In the genomic region with DNA sequence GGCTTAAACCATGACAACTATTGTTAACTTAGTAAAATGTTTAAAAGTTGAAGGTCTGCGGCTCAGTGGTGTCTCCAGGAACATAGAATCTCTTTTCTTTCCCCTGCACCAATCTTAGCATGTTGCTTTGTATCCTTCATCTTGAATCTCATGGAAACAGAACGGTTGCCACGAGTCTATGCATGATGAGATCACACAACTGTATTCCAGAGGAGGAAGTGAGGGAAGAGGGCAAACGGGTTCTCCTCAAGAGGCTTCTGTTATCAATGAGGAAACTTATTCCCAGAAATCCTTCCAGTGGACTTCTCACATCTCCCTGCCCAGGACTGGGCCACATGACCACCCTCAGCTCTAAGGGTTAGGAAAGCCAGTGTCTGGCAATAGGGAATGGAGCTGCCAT, we compare ENCODE assay signal across 22 cellular contexts.
"Had no signal": no experiment of that assay in that cellular context is flagged by ENCODE, and none has a peak within 500 bp of the region (broad histone marks: within the 10 kb centered on the region; RNA-seq: fewer than 3 reads in every experiment).

No MANE protein-coding gene starts in this region.

- H3K27ac Mint-ChIP-seq: immature natural killer cell; stimulated activated effector memory CD8-positive, alpha-beta T cell treated with anti-CD3 and anti-CD28 coated beads, Interleukin-12 subunit alpha, Interleukin-12 subunit beta, amount 100 ng/mL, for 72 hours had no signal

- DNase-seq: cerebellar nuclear complex; dermis blood vessel endothelial cell; effector CD4-positive, alpha-beta T cell; heart right ventricle; immature natural killer cell; kidney; left colon; left ventricle myocardium superior; naive thymus-derived CD8-positive, alpha-beta T cell; psoas muscle; retina; right lobe of liver; stimulated activated CD4-positive, alpha-beta T cell treated with anti-CD3 and anti-CD28 coated beads, Interleukin-4, amount 100 ng/mL, for 1 hour; stimulated activated CD8-positive, alpha-beta memory T cell treated with anti-CD3 and anti-CD28 coated beads, Interleukin-4, amount 100 ng/mL, for 48 hours; stimulated activated naive CD8-positive, alpha-beta T cell treated with anti-CD3 and anti-CD28 coated beads, Interleukin-15, Interleukin-2, amounts not matched to agents 100 U/mL and 50 U/mL, for 24 hours; tibial artery; upper lobe of left lung; uterus had no signal

- H3K27ac ChIP-seq: psoas muscle, right lobe of liver, tibial artery, upper lobe of left lung, uterus had no signal

- FAIRE-seq: colon, frontal cortex, kidney had no signal

- H3K4me1 ChIP-seq: psoas muscle, right lobe of liver, tibial artery, uterus had no signal

- H3K9me3 ChIP-seq: heart right ventricle, psoas muscle, right lobe of liver, tibial artery, upper lobe of left lung, uterus had no signal

- H3K4me3 ChIP-seq: heart right ventricle, lung, psoas muscle, right lobe of liver, tibial artery, upper lobe of left lung, uterus had no signal

- H3K27me3 ChIP-seq: heart right ventricle, right lobe of liver, tibial artery, upper lobe of left lung, uterus had no signal

- ATAC-seq: heart right ventricle; left colon; left ventricle myocardium superior; naive thymus-derived CD8-positive, alpha-beta T cell; psoas muscle; right lobe of liver had no signal

- H3K4me3 Mint-ChIP-seq: immature natural killer cell; naive thymus-derived CD8-positive, alpha-beta T cell; stimulated activated effector memory CD8-positive, alpha-beta T cell treated with anti-CD3 and anti-CD28 coated beads, Interleukin-12 subunit alpha, Interleukin-12 subunit beta, amount 100 ng/mL, for 72 hours had no signal

- H3K36me3 ChIP-seq: right lobe of liver, tibial artery, uterus had no signal

- H3K9me3 Mint-ChIP-seq: naive thymus-derived CD8-positive, alpha-beta T cell had no signal
